8 cellular contexts compared by ENCODE assay signal in the genomic region with DNA sequence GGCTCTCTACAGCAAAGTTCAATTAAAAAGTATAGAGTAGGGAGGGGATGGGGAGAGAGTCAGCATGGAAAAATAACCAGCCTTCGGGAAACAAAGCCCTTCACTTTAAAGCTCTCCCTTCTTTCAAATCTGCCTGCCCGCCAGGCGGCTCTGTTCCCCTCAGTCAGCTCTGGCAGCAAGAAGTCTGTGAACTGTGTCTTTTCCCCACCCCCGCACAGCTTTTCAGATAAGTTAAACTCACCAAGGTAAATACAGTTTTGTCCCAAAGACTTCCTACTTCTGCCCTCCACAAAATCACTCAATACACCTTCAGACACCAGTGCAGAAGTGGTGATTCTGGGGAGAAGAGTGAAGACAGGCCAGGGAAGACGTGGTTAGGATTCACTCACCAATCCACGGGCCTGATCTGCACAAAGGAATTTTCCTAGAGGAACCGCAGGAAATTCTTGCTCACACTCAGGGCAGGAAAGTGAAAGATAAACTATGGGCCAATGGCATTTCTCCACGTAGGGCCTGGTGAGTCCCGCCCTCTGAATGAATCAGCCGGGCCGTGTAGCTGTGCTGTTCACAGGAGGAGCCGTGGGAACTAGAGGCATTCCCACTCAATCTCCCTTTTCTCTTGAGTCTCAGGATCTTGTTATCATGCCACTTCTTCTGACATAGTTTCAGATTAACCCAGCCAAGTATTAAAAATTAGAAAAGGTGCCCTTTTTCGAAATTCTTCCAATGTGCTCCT.
A peak's percentile ranks its signal among the peaks of the same experiment; 100 is the strongest.
DNase-seq lines count a peak whose midpoint lies in the region; ATAC-seq and TF ChIP-seq lines count a peak whose summit lies in the region.

A gene with protein sequence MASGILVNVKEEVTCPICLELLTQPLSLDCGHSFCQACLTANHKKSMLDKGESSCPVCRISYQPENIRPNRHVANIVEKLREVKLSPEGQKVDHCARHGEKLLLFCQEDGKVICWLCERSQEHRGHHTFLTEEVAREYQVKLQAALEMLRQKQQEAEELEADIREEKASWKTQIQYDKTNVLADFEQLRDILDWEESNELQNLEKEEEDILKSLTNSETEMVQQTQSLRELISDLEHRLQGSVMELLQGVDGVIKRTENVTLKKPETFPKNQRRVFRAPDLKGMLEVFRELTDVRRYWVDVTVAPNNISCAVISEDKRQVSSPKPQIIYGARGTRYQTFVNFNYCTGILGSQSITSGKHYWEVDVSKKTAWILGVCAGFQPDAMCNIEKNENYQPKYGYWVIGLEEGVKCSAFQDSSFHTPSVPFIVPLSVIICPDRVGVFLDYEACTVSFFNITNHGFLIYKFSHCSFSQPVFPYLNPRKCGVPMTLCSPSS (minus strand): TSS at position 448 of the 736 bp plus-strand sequence. CDS start 4,897 bp downstream, outside the sequence.

- ATAC-seq in HG03196 (IDR thresholded peaks at IDR 0.05; ENCODE audit: unreplicated experiment) = peak; percentile 80

- peak; percentile 58 for TF ChIP-seq POLR2A in GM18951 (IDR thresholded peaks at IDR 0.05; ENCODE audit: extremely low read depth, insufficient read depth, insufficient read length)

- peak within 1 kb of the TSS; percentile 47 for H3K4me3 ChIP-seq in AG09309 (ENCODE audit: control insufficient read depth, low read depth, low read length)
- H3K4me3 ChIP-seq in neutrophil (ENCODE audit: low read depth in 1 of 2, low read length in 1 of 2) = peak within 1 kb of the TSS; percentile 62 to 73

- H3K4me1 ChIP-seq in neutrophil (ENCODE audit: control insufficient read depth in 1 of 2, insufficient read depth in 1 of 2, low read depth in 1 of 2, low read length in 1 of 2) = peaks cover 24 to 25% of the 10 kb centered on the region in 2 experiments

- in situ Hi-C loops in GM18951 (cut with MboI; ENCODE audit: low sequenced_read_pairs, unreplicated experiment) = no loop called here

- DNase-seq in AG09309 (ENCODE audit: low read depth) = peak; percentile 95
- peak; percentile 77 for DNase-seq in SIG-M5 treated with dmso at 0.1 percent for 504 hours (lab: John Stamatoyannopoulos, UW; ENCODE audit: unreplicated experiment)
- peak; percentile 70 for DNase-seq in activated gamma-delta T cell treated with anti-CD3 and anti-CD28 coated beads, Interleukin-2, amount 50 U/mL, for 16 hours (ENCODE audit: low read depth)
- DNase-seq in foreskin melanocyte = peak; percentile 93
- peak in 41 of 49 donors; percentile 6 to 71 (median 37) for DNase-seq in substantia nigra (lab: John Stamatoyannopoulos, UW)

- H3K27me3 ChIP-seq in neutrophil = no peaks in the 10 kb centered on the region

- peak; percentile 73 for TF ChIP-seq CTCF in AG09309 (IDR thresholded peaks at IDR 0.05; ENCODE audit: control insufficient read depth, insufficient read depth, low read depth, low read length, missing control alignments)
- peak; percentile 45 for TF ChIP-seq CTCF in neutrophil (IDR thresholded peaks at IDR 0.05)

- peaks cover 4% of the 10 kb centered on the region for H3K36me3 ChIP-seq in neutrophil

- H3K27ac ChIP-seq in neutrophil = peak within 1 kb of the TSS; percentile 87
- H3K27ac ChIP-seq in substantia nigra (ENCODE audit: low read depth, low read length, poor library complexity, severe bottlenecking) = peak within 1 kb of the TSS; percentile 80

- H3K9me3 ChIP-seq in neutrophil = no peaks in the 10 kb centered on the region

Comparison
In these comparisons a context has a peak if more than half of its experiments do, and no peak if none do; other contexts are left out.
1. Peak in every context shown above with its lines: DNase-seq, ATAC-seq, H3K4me3 ChIP-seq and H3K27ac ChIP-seq.
2. DNase-seq: peak in every context shown above with its lines; median percentile 95 in AG09309; 93 in foreskin melanocyte; 77 in SIG-M5 treated with dmso at 0.1 percent for 504 hours; 70 in activated gamma-delta T cell treated with anti-CD3 and anti-CD28 coated beads, Interleukin-2, amount 50 U/mL, for 16 hours; 37 in substantia nigra.